3 cellular contexts compared by ENCODE assay signal in the genomic region with DNA sequence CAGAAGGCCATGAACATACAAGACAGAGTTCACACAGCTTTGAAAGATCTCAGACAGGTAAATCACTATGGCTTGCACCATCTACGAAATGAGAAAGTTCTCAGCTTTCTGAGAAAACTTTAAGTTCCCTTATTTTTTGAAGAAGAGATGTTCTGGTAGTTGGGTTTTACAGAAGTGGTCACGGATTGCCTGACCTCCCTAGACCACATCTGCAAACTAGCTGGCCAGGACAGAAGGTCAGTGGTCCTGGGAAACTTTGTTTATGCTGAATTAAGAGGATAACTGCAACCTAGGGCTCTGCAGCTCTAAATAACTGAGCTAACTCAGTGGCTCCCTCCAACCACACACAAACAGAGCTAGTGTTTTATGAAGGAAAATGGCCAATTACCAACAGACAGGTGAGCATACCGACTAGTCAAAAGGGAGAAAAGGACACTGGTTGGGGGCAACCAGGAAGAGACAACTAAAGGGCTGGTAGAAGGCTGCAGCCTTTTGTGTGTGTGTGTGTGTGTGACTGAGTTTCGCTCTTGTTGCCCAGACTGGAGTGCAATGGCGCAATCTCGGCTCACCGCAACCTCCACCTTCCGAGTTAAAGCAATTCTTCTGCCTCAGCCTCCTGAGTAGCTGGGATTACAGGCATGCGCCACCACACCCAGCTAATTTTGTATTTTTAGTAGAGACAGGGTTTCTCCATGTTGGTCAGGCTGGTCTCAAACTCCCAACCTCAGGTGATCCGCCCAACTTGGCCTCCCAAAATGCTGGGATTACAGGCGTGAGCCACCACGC. TPM values are rescaled to one million over a fixed set of nuclear protein-coding genes. Genes with fewer than 3 reads are reported as not detected.
"Had no signal": no experiment of that assay in that cellular context is flagged by ENCODE, and none has a peak within 500 bp of the region (broad histone marks: within the 10 kb centered on the region; RNA-seq: fewer than 3 reads in every experiment).

No MANE protein-coding gene starts in this region.

RNA-seq across cellular contexts. Expression of a gene that starts 8.5 kb away (rescaled TPM):
- total RNA-seq: activated B cell treated with CpG ODN at 0.5 μM for 24 hours; activated CD8-positive, alpha-beta T cell treated with anti-CD3 and anti-CD28 coated beads for 36 hours; T-helper 17 cell had no signal

RNA-seq across cellular contexts. Expression of a gene that starts 32.4 kb away (rescaled TPM):
- total RNA-seq: activated B cell treated with CpG ODN at 0.5 μM for 24 hours, T-helper 17 cell had no signal
